In the genomic region with DNA sequence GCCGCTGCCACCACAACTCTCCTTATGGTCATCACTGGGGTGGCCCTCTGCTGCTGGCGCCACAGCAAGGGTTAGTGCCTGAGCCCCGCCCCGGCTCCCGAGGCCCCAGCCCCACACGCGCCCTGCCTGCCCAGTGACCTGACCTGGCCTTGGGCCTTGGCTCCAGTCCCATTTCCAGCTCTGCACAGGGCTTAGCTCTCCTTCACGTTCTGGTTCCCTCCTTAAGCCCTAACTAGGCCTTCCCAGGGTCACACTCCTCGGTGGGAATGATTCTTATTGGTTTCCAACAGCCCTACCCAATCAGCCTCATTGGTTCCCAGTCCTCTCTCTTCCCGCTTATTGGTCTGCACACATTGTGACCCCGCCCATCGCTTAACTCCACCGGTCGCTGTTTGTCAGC, we compare ENCODE assay signal across 17 cellular contexts. TPM values are rescaled to one million over a fixed set of nuclear protein-coding genes. Genes with fewer than 3 reads are reported as not detected.
"Had no signal": no experiment of that assay in that cellular context is flagged by ENCODE, and none has a peak within 500 bp of the region (broad histone marks: within the 10 kb centered on the region; RNA-seq: fewer than 3 reads in every experiment).

No MANE protein-coding gene starts in this region.

- DNase-seq: activated CD4-positive, alpha-beta memory T cell treated with anti-CD3 and anti-CD28 coated beads for 36 hours; activated CD4-positive, alpha-beta T cell treated with anti-CD3 and anti-CD28 coated beads for 4 hours; activated gamma-delta T cell treated with Interleukin-2 at 50 U/mL for 16 hours; activated T-cell treated with anti-CD3 and anti-CD28 coated beads for 4 hours; effector memory CD8-positive, alpha-beta T cell; foreskin fibroblast; hippocampal formation; islet precursor cell; left colon; lower lobe of right lung; trophoblast cell had no signal

- ATAC-seq: effector memory CD8-positive, alpha-beta T cell; left colon; lower lobe of right lung had no signal

- H3K27ac ChIP-seq: lower lobe of right lung, prostate gland, right atrium auricular region, skin epidermis, vagina had no signal

- H3K4me1 ChIP-seq: lower lobe of right lung, prostate gland, right atrium auricular region, vagina had no signal

- H3K36me3 ChIP-seq: lower lobe of right lung, prostate gland, right atrium auricular region, vagina had no signal

- H3K27me3 ChIP-seq: vagina had no signal

- H3K9me3 ChIP-seq: lower lobe of right lung, prostate gland, right atrium auricular region, vagina had no signal

- H3K4me3 ChIP-seq: lower lobe of right lung, prostate gland, right atrium auricular region, skin epidermis, vagina had no signal

RNA-seq across cellular contexts. Expression of gene KIRREL2, which starts 5.8 kb away (rescaled TPM):
- total RNA-seq: osteocyte, vagina had no signal

RNA-seq across cellular contexts. Expression of gene NPHS1, which starts 10.2 kb away (rescaled TPM):
- total RNA-seq: activated CD4-positive, alpha-beta memory T cell treated with anti-CD3 and anti-CD28 coated beads for 36 hours; chondrocyte; left colon; lower lobe of right lung; osteocyte; right atrium auricular region; vagina had no signal
